1 cellular context compared by ENCODE assay signal in the genomic region with DNA sequence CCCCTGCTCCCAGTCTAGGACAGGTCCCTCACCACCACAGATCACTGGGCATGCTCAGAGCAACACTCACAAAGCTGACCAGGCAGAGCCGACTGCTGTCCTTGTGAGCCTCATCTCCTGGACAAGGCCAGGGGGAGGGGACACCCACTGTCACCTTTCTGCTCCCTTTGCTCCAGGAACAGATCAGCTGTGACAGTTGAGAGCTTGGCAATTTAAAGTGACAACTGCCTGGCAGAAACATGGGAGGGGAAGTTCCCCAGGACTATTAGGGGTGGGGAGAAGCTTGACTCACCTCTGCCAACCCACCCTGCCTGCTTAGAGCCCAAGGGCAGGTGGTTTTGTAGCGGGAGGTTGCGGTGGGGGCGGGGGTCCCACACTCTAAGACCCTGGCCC.
TF ChIP-seq lines count a peak whose summit lies in the region.

No MANE protein-coding gene starts in this region.

TF ChIP-seq in HepG2, 621 proteins besides CTCF, POLR2A, EP300 and RAD21 (continued from another document and continues in another):
- no peak for TF ChIP-seq NFE2 (CRISPR knock-in tag; IDR thresholded peaks at IDR 0.05)
- no peak for TF ChIP-seq TFE3 (CRISPR knock-in tag; IDR thresholded peaks at IDR 0.05)
- TF ChIP-seq CHCHD3 (CRISPR knock-in tag; IDR thresholded peaks at IDR 0.05) = no peak
- peak; percentile 42; the same call in 1 of the 2 replicates for TF ChIP-seq ZNF292 (CRISPR knock-in tag; IDR thresholded peaks at IDR 0.05; ENCODE audit: borderline replicate concordance, low read depth)
- no peak for TF ChIP-seq CENPX (CRISPR knock-in tag; IDR thresholded peaks at IDR 0.05)
- no peak for TF ChIP-seq ZNF101 (CRISPR knock-in tag; IDR thresholded peaks at IDR 0.05; ENCODE audit: borderline replicate concordance, low read depth)
- no peak for TF ChIP-seq ZNF343 (CRISPR knock-in tag; IDR thresholded peaks at IDR 0.05)
- no peak for TF ChIP-seq ZFP36L2 (CRISPR knock-in tag; IDR thresholded peaks at IDR 0.05)
- 0 out of 2 replicates have a peak, but pooled peaks have one; percentile 4 for TF ChIP-seq ZNF556 (CRISPR knock-in tag; IDR thresholded peaks at IDR 0.05; ENCODE audit: borderline replicate concordance)
- no peak for TF ChIP-seq CAMTA2 (CRISPR knock-in tag; IDR thresholded peaks at IDR 0.05; ENCODE audit: borderline replicate concordance)
- TF ChIP-seq FOXA3 (CRISPR knock-in tag; IDR thresholded peaks at IDR 0.05) = no peak
- TF ChIP-seq, protein P1, sequence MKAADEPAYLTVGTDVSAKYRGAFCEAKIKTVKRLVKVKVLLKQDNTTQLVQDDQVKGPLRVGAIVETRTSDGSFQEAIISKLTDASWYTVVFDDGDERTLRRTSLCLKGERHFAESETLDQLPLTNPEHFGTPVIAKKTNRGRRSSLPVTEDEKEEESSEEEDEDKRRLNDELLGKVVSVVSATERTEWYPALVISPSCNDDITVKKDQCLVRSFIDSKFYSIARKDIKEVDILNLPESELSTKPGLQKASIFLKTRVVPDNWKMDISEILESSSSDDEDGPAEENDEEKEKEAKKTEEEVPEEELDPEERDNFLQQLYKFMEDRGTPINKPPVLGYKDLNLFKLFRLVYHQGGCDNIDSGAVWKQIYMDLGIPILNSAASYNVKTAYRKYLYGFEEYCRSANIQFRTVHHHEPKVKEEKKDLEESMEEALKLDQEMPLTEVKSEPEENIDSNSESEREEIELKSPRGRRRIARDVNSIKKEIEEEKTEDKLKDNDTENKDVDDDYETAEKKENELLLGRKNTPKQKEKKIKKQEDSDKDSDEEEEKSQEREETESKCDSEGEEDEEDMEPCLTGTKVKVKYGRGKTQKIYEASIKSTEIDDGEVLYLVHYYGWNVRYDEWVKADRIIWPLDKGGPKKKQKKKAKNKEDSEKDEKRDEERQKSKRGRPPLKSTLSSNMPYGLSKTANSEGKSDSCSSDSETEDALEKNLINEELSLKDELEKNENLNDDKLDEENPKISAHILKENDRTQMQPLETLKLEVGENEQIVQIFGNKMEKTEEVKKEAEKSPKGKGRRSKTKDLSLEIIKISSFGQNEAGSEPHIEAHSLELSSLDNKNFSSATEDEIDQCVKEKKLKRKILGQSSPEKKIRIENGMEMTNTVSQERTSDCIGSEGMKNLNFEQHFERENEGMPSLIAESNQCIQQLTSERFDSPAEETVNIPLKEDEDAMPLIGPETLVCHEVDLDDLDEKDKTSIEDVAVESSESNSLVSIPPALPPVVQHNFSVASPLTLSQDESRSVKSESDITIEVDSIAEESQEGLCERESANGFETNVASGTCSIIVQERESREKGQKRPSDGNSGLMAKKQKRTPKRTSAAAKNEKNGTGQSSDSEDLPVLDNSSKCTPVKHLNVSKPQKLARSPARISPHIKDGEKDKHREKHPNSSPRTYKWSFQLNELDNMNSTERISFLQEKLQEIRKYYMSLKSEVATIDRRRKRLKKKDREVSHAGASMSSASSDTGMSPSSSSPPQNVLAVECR (CRISPR knock-in tag; IDR thresholded peaks at IDR 0.05; ENCODE audit: borderline replicate concordance) = peak; percentile 66; the same call in 1 of the 2 replicates
- TF ChIP-seq CBX1 (IDR thresholded peaks at IDR 0.05; ENCODE audit: low read depth) = peak; percentile 39
- peak; percentile 14; the same call in 1 of the 2 replicates for TF ChIP-seq ZSCAN21 (CRISPR knock-in tag; IDR thresholded peaks at IDR 0.05; ENCODE audit: borderline replicate concordance)
- no peak for TF ChIP-seq TAF1 (CRISPR knock-in tag; IDR thresholded peaks at IDR 0.05)
- no peak for TF ChIP-seq RELA (CRISPR knock-in tag; IDR thresholded peaks at IDR 0.05)
- no peak for TF ChIP-seq FLYWCH1 (CRISPR knock-in tag; IDR thresholded peaks at IDR 0.05)
- TF ChIP-seq SIN3A (IDR thresholded peaks at IDR 0.05; ENCODE audit: borderline replicate concordance, low read depth, low read length) = peak; percentile 86; the same call in 1 of the 2 replicates
- no peak for TF ChIP-seq GATA4 (IDR thresholded peaks at IDR 0.05; ENCODE audit: borderline replicate concordance, low read depth)
- TF ChIP-seq HNRNPLL (IDR thresholded peaks at IDR 0.05; ENCODE audit: low read depth, low read length, poor library complexity, severe bottlenecking) = no peak
- TF ChIP-seq FOXP1 (IDR thresholded peaks at IDR 0.05) = no peak
- TF ChIP-seq FOXP1 (CRISPR knock-in tag; IDR thresholded peaks at IDR 0.05) = no peak
- TF ChIP-seq MTA1 (CRISPR knock-in tag; IDR thresholded peaks at IDR 0.05; ENCODE audit: borderline replicate concordance) = 0 out of 2 replicates have a peak, but pooled peaks have one; percentile 13
- TF ChIP-seq, protein P2, sequence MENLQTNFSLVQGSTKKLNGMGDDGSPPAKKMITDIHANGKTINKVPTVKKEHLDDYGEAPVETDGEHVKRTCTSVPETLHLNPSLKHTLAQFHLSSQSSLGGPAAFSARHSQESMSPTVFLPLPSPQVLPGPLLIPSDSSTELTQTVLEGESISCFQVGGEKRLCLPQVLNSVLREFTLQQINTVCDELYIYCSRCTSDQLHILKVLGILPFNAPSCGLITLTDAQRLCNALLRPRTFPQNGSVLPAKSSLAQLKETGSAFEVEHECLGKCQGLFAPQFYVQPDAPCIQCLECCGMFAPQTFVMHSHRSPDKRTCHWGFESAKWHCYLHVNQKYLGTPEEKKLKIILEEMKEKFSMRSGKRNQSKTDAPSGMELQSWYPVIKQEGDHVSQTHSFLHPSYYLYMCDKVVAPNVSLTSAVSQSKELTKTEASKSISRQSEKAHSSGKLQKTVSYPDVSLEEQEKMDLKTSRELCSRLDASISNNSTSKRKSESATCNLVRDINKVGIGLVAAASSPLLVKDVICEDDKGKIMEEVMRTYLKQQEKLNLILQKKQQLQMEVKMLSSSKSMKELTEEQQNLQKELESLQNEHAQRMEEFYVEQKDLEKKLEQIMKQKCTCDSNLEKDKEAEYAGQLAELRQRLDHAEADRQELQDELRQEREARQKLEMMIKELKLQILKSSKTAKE (CRISPR knock-in tag; IDR thresholded peaks at IDR 0.05; ENCODE audit: borderline replicate concordance) = peak; percentile 39; the same call in 1 of the 2 replicates
- TF ChIP-seq ZNF160 (CRISPR knock-in tag; IDR thresholded peaks at IDR 0.05) = no peak
- TF ChIP-seq THAP9 (CRISPR knock-in tag; IDR thresholded peaks at IDR 0.05; ENCODE audit: borderline replicate concordance) = no peak
- TF ChIP-seq, protein P3, sequence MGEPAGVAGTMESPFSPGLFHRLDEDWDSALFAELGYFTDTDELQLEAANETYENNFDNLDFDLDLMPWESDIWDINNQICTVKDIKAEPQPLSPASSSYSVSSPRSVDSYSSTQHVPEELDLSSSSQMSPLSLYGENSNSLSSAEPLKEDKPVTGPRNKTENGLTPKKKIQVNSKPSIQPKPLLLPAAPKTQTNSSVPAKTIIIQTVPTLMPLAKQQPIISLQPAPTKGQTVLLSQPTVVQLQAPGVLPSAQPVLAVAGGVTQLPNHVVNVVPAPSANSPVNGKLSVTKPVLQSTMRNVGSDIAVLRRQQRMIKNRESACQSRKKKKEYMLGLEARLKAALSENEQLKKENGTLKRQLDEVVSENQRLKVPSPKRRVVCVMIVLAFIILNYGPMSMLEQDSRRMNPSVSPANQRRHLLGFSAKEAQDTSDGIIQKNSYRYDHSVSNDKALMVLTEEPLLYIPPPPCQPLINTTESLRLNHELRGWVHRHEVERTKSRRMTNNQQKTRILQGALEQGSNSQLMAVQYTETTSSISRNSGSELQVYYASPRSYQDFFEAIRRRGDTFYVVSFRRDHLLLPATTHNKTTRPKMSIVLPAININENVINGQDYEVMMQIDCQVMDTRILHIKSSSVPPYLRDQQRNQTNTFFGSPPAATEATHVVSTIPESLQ (CRISPR knock-in tag; conservative IDR thresholded peaks at IDR 0.05) = no peak
- no peak for TF ChIP-seq ZNF256 (CRISPR knock-in tag; conservative IDR thresholded peaks at IDR 0.05)
- TF ChIP-seq YEATS4 (CRISPR knock-in tag; IDR thresholded peaks at IDR 0.05; ENCODE audit: borderline replicate concordance) = 0 out of 2 replicates have a peak, but pooled peaks have one; percentile 10
- TF ChIP-seq JUN (CRISPR knock-in tag; IDR thresholded peaks at IDR 0.05) = no peak
- no peak for TF ChIP-seq ZNF484 (CRISPR knock-in tag; IDR thresholded peaks at IDR 0.05; ENCODE audit: borderline replicate concordance, low read depth)
- TF ChIP-seq ZFP82 (CRISPR knock-in tag; IDR thresholded peaks at IDR 0.05; ENCODE audit: borderline replicate concordance) = no peak
- TF ChIP-seq SP1 (IDR thresholded peaks at IDR 0.05) = no peak
- no peak for TF ChIP-seq SP1 (CRISPR knock-in tag; IDR thresholded peaks at IDR 0.05)
- TF ChIP-seq IRF9 (CRISPR knock-in tag; IDR thresholded peaks at IDR 0.05; ENCODE audit: borderline replicate concordance) = 0 out of 2 replicates have a peak, but pooled peaks have one; percentile 64
- no peak for TF ChIP-seq ZNF75D (CRISPR knock-in tag; IDR thresholded peaks at IDR 0.05; ENCODE audit: borderline replicate concordance)
- no peak for TF ChIP-seq FOXC1 (CRISPR knock-in tag; IDR thresholded peaks at IDR 0.05; ENCODE audit: borderline replicate concordance)
- no peak for TF ChIP-seq ZNF296 (CRISPR knock-in tag; conservative IDR thresholded peaks at IDR 0.05)
- no peak for TF ChIP-seq ZNF639 (CRISPR knock-in tag; conservative IDR thresholded peaks at IDR 0.05)
- peak; percentile 51; the same call in 1 of the 2 replicates for TF ChIP-seq TARDBP (CRISPR knock-in tag; IDR thresholded peaks at IDR 0.05)
- no peak for TF ChIP-seq ARHGAP35 (CRISPR knock-in tag; IDR thresholded peaks at IDR 0.05; ENCODE audit: borderline replicate concordance)
- TF ChIP-seq PBX3 (CRISPR knock-in tag; IDR thresholded peaks at IDR 0.05; ENCODE audit: borderline replicate concordance) = no peak
- TF ChIP-seq LBX2 (CRISPR knock-in tag; IDR thresholded peaks at IDR 0.05; ENCODE audit: borderline replicate concordance) = no peak
- no peak for TF ChIP-seq KMT2B (CRISPR knock-in tag; IDR thresholded peaks at IDR 0.05)
- TF ChIP-seq ZNF772 (CRISPR knock-in tag; IDR thresholded peaks at IDR 0.05) = no peak
